14 cellular contexts compared by ENCODE assay signal in the genomic region with DNA sequence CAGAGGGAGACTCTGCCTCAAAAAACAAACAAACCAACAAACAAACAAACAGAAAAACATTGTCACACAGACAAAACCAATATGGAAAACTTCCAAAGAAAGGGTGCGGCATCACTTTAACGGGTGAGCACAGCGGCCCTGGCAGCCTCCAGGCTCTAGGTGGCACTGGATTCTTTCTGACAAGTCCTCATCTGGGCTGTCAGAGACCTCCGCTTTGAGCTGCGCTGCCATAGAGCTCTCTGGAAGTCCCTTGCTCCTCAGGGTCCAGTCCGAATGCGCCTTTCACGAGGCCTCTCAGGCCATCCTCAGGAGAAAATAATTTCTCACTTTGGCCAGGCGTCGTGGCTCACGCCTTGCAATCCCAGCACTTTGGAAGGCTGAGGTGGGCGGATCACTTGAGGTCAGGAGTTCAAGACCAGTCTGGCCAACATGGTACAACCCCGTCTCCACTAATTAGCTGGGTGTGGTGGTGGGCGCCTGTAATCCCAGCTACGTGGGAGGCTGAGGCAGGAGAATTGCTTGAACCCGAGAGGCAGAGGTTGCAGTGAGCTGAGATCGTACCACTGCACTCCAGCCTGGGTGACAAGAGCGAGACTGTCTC. TPM values are rescaled to one million over a fixed set of nuclear protein-coding genes. Genes with fewer than 3 reads are reported as not detected.
DNase-seq lines count a peak whose midpoint lies in the region; ATAC-seq and TF ChIP-seq lines count a peak whose summit lies in the region.
"Not testable (repeated sequence)": the region's sequence is repeated elsewhere in the genome, so short reads cannot be mapped to it uniquely, and the experiment has no call there.
"Had no signal": no experiment of that assay in that cellular context is flagged by ENCODE, and none has a peak within 500 bp of the region (broad histone marks: within the 10 kb centered on the region; RNA-seq: fewer than 3 reads in every experiment).

No MANE protein-coding gene starts in this region.

- H3K4me3 Mint-ChIP-seq in activated CD4-positive, alpha-beta T cell treated with anti-CD3 and anti-CD28 coated beads for 36 hours: not testable (repeated sequence)

- DNase-seq in GM13977 (ENCODE audit: low spot score); Panc1 (ENCODE audit: low read depth, low spot score): not testable (repeated sequence)
- DNase-seq in NAMALWA (ENCODE audit: low spot score) (peak; percentile 33), iPS-NIHi7 (ENCODE audit: extremely low spot score) (peak; percentile 53)
- DNase-seq in activated CD4-positive, alpha-beta T cell treated with anti-CD3 and anti-CD28 coated beads for 36 hours: peak; percentile 40

- not testable (repeated sequence) for BruUV-seq in Panc1 (replicated peaks; lab: Mats Ljungman, UMichigan)

- not testable (repeated sequence) for H3K27me3 Mint-ChIP-seq in activated CD4-positive, alpha-beta T cell treated with anti-CD3 and anti-CD28 coated beads for 36 hours

- ATAC-seq in Panc1: peak; percentile 22; the same call in 1 of the 2 replicates
- ATAC-seq in activated CD4-positive, alpha-beta T cell treated with anti-CD3 and anti-CD28 coated beads for 36 hours: not testable (repeated sequence)

- not testable (repeated sequence) for H3K27ac Mint-ChIP-seq in activated CD4-positive, alpha-beta T cell treated with anti-CD3 and anti-CD28 coated beads for 36 hours

- peaks cover 15% of the 10 kb centered on the region for H3K4me1 ChIP-seq in Panc1 (ENCODE audit: control insufficient read depth, insufficient read depth, low read length)

- in situ Hi-C loops in GM13977 (cut with MboI; ENCODE audit: low pct_unique_long_range_greater_than_20kb, low sequenced_read_pairs, unreplicated experiment); Panc1 (cut with HindIII; ENCODE audit: low pct_unique_long_range_greater_than_20kb, low sequenced_read_pairs): not testable (repeated sequence)

- H3K36me3 ChIP-seq in Panc1 (ENCODE audit: control insufficient read depth, insufficient read depth, low read length): peaks cover 25% of the 10 kb centered on the region

- peaks cover 25% of the 10 kb centered on the region for H3K4me1 Mint-ChIP-seq in activated CD4-positive, alpha-beta T cell treated with anti-CD3 and anti-CD28 coated beads for 36 hours

- peak; percentile 12 for TF ChIP-seq CTCF in GM13977 (IDR thresholded peaks at IDR 0.05; ENCODE audit: extremely low read depth, insufficient read depth, missing control alignments)
- TF ChIP-seq CTCF in Panc1 (IDR thresholded peaks at IDR 0.05): not testable (repeated sequence)

- CTCF ChIA-PET in Panc1 (lab: Charles Lee): not testable (repeated sequence)
- CTCF ChIA-PET in activated CD4-positive, alpha-beta T cell treated with anti-CD3 and anti-CD28 coated beads for 36 hours (lab: Charles Lee): interaction anchor here (1.1 to 5.3 kb wide), 2 partner anchors 27 to 35 kb away, joined by 3 to 40 read pairs; no protein-coding TSS in a partner anchor

- H3K27ac ChIP-seq in Panc1 (ENCODE audit: low read length): not testable (repeated sequence)

- not testable (repeated sequence) for H3K4me3 ChIP-seq in Panc1 (ENCODE audit: low read depth in 2 of 2, low read length in 2 of 2)

- intact Hi-C loops in Panc1 (cut with micrococcal nuclease; ENCODE audit: unreplicated experiment): not testable (repeated sequence)
- intact Hi-C loops in activated CD4-positive, alpha-beta T cell treated with anti-CD3 and anti-CD28 coated beads for 36 hours (cut with DNase I, micrococcal nuclease): loop anchor here in 1 of 2 experiments (5.0 kb wide), 2 partner anchors 673 to 843 kb away; a partner anchor contains a TSS

- not testable (repeated sequence) for H3K9me3 ChIP-seq in Panc1 (ENCODE audit: control insufficient read depth, insufficient read depth, low read depth, low read length)

- POLR2A ChIA-PET in Panc1 (lab: Charles Lee): interaction anchor here (0.7 kb wide), 1 partner anchor 256 kb away, joined by 14 read pairs; no protein-coding TSS in a partner anchor
- POLR2A ChIA-PET in activated CD4-positive, alpha-beta T cell treated with anti-CD3 and anti-CD28 coated beads for 36 hours (lab: Charles Lee): interaction anchor here (0.8 kb wide), 1 partner anchor 35 kb away, joined by 3 read pairs; a partner anchor contains a TSS

- peaks cover 47% of the 10 kb centered on the region for H3K36me3 Mint-ChIP-seq in activated CD4-positive, alpha-beta T cell treated with anti-CD3 and anti-CD28 coated beads for 36 hours (ENCODE audit: low read depth)

- not testable (repeated sequence) for H3K27me3 ChIP-seq in Panc1 (ENCODE audit: control insufficient read depth, insufficient read depth, low read length)

- H3K9me3 Mint-ChIP-seq in activated CD4-positive, alpha-beta T cell treated with anti-CD3 and anti-CD28 coated beads for 36 hours (ENCODE audit: low read depth): not testable (repeated sequence)

RNA-seq across cellular contexts. Expression of a gene that starts 4.2 kb away (rescaled TPM):
- 249 TPM for total RNA-seq in Panc1 (2021; ENCODE audit: unreplicated experiment)
- 413 TPM for polyA plus RNA-seq in Panc1 (2012; ENCODE audit: insufficient read length)
- total RNA-seq in activated CD4-positive, alpha-beta T cell treated with anti-CD3 and anti-CD28 coated beads for 36 hours: 100 to 1,000 TPM; 180 to 242 TPM

RNA-seq across cellular contexts. Expression of a gene that starts 17.0 kb away (rescaled TPM):
- total RNA-seq in Panc1 (2021; ENCODE audit: unreplicated experiment): 0.41 TPM
- polyA plus RNA-seq in Panc1 (2012; ENCODE audit: insufficient read length): 0.88 TPM
- total RNA-seq in activated CD4-positive, alpha-beta T cell treated with anti-CD3 and anti-CD28 coated beads for 36 hours: not detected
- total RNA-seq: activated CD8-positive, alpha-beta T cell treated with anti-CD3 and anti-CD28 coated beads for 36 hours; bronchial epithelial cell; esophagus muscularis mucosa; lower lobe of right lung; prostate gland; smooth muscle cell; thyroid gland had no signal
- polyA plus RNA-seq: immature natural killer cell; naive thymus-derived CD8-positive, alpha-beta T cell had no signal

RNA-seq across cellular contexts. Expression of a gene that starts 35.6 kb away (rescaled TPM):
- 93.1 TPM for total RNA-seq in Panc1 (2021; ENCODE audit: unreplicated experiment)
- polyA plus RNA-seq in Panc1 (2012; ENCODE audit: insufficient read length): 67.5 TPM
- 10 to 100 TPM; 74.3 to 89.6 TPM for total RNA-seq in activated CD4-positive, alpha-beta T cell treated with anti-CD3 and anti-CD28 coated beads for 36 hours

RNA-seq across cellular contexts. Expression of a gene that starts 51.6 kb away (rescaled TPM):
- 196 TPM for total RNA-seq in Panc1 (2021; ENCODE audit: unreplicated experiment)
- 181 TPM for polyA plus RNA-seq in Panc1 (2012; ENCODE audit: insufficient read length)
- 100 to 1,000 TPM; 180 to 190 TPM for total RNA-seq in activated CD4-positive, alpha-beta T cell treated with anti-CD3 and anti-CD28 coated beads for 36 hours
